ENCODE assay signal across 12 cellular contexts in genomic region chr5:172223901-172224873, GRCh38. TPM values are rescaled to one million over a fixed set of nuclear protein-coding genes. Genes with fewer than 3 reads are reported as not detected.
DNase-seq lines count a peak whose midpoint lies in the region; ATAC-seq, FAIRE-seq and TF ChIP-seq lines count a peak whose summit lies in the region.
"Had no signal": no experiment of that assay in that cellular context is flagged by ENCODE, and none has a peak within 500 bp of the region (broad histone marks: within the 10 kb centered on the region; RNA-seq: fewer than 3 reads in every experiment).

No MANE protein-coding gene starts in this region.

- H3K27ac ChIP-seq in smooth muscle cell (ENCODE audit: low read depth) = no peak overlapping the region
- no peak overlapping the region for H3K27ac ChIP-seq in kidney (ENCODE audit: low read depth in 2 of 2, low read length in 2 of 2)
- H3K27ac ChIP-seq: GM23248, SJSA1 had no signal

- no peak overlapping the region for H3K9ac ChIP-seq in smooth muscle cell (ENCODE audit: low read depth)
- H3K9ac ChIP-seq in kidney (ENCODE audit: low read length in 2 of 2) = no peak overlapping the region
- H3K9ac ChIP-seq: GM23248 had no signal

- peaks cover 8% of the 10 kb centered on the region for H3K9me3 Mint-ChIP-seq in activated B cell treated with CpG ODN at 0.5 μM for 24 hours

- FAIRE-seq in kidney (lab: Jason Lieb, UNC) = no peak

- peaks cover 41% of the 10 kb centered on the region for H3K36me3 Mint-ChIP-seq in activated B cell treated with CpG ODN at 0.5 μM for 24 hours (ENCODE audit: low read depth)

- H3K4me1 ChIP-seq in smooth muscle cell (ENCODE audit: low read depth) (peaks cover 17% of the 10 kb centered on the region), kidney (ENCODE audit: control insufficient read depth in 1 of 2, insufficient read depth in 1 of 2, low read depth in 1 of 2, low read length in 2 of 2) (no peaks in the 10 kb centered on the region)
- H3K4me1 ChIP-seq: SJSA1 had no signal

- peaks cover 5% of the 10 kb centered on the region for H3K36me3 ChIP-seq in smooth muscle cell (ENCODE audit: low read depth)
- H3K36me3 ChIP-seq in kidney (ENCODE audit: control insufficient read depth in 1 of 2, insufficient read depth in 2 of 2, low read length in 2 of 2) = peaks cover 0 to 7% of the 10 kb centered on the region in 2 donors

- H4K20me1 ChIP-seq in smooth muscle cell (ENCODE audit: low read depth) = peaks cover 22% of the 10 kb centered on the region

- peaks cover 12% of the 10 kb centered on the region for H3K4me1 Mint-ChIP-seq in activated B cell treated with CpG ODN at 0.5 μM for 24 hours

- no peaks in the 10 kb centered on the region for H3K27me3 ChIP-seq in smooth muscle cell (ENCODE audit: low read depth)
- H3K27me3 ChIP-seq: SJSA1 had no signal

- H3K79me2 ChIP-seq in smooth muscle cell (ENCODE audit: low read depth) = peaks cover 36% of the 10 kb centered on the region

- no peaks in the 10 kb centered on the region for H3F3A ChIP-seq in smooth muscle cell (ENCODE audit: low read depth)

- POLR2A ChIA-PET in activated B cell treated with CpG ODN at 0.5 μM for 24 hours (lab: Charles Lee) = interaction anchor here (0.7 kb wide), 1 partner anchor 50 kb away, joined by 6 read pairs; no protein-coding TSS in a partner anchor

- H3K27ac Mint-ChIP-seq in activated B cell treated with CpG ODN at 0.5 μM for 24 hours = peak overlapping the region; percentile 46

- CTCF ChIA-PET in activated B cell treated with CpG ODN at 0.5 μM for 24 hours (lab: Charles Lee) = no interaction called here

- H3K4me3 ChIP-seq in smooth muscle cell = no peak overlapping the region
- H3K4me3 ChIP-seq in kidney (ENCODE audit: low read length in 2 of 2) = no peak overlapping the region
- H3K4me3 ChIP-seq: GM23248, SJSA1 had no signal

- no peak overlapping the region for H2AFZ ChIP-seq in smooth muscle cell (ENCODE audit: low read depth)
- H2AFZ ChIP-seq: GM23248 had no signal

- intact Hi-C loops in activated B cell treated with CpG ODN at 0.5 μM for 24 hours (cut with micrococcal nuclease) = no loop called here
- intact Hi-C loops in left colon (cut with DNase I, micrococcal nuclease) = no loop called here
- intact Hi-C loops in kidney (cut with DNase I) = no loop called here

- 95% methylated on average over 10 of the region's 10 CpGs for WGBS in smooth muscle cell (ENCODE audit: low lambda C conversion rate)

- no peaks in the 10 kb centered on the region for H3K9me3 ChIP-seq in smooth muscle cell (replicated peaks; ENCODE audit: low read depth)
- H3K9me3 ChIP-seq in kidney (ENCODE audit: control insufficient read depth in 1 of 2, low read length in 2 of 2) = no peaks in the 10 kb centered on the region
- H3K9me3 ChIP-seq: SJSA1 had no signal

- ATAC-seq in GM18868 (IDR thresholded peaks at IDR 0.05; ENCODE audit: unreplicated experiment) (peak; percentile 82), HG02610 (IDR thresholded peaks at IDR 0.05; ENCODE audit: unreplicated experiment) (peak; percentile 81), activated B cell treated with CpG ODN at 0.5 μM for 24 hours (ENCODE audit: low read depth) (peak; percentile 45), left colon (no peak)

- DNase-seq in activated B cell treated with CpG ODN at 0.5 μM for 24 hours (no peak), smooth muscle cell (lab: John Stamatoyannopoulos, UW; ENCODE audit: unreplicated experiment) (no peak), ecto neural progenitor cell (ENCODE audit: low spot score) (no peak), left colon (no peak), kidney (no peak)
- peak; percentile 79 for DNase-seq in stimulated activated CD4-positive, alpha-beta T cell treated with anti-CD3 and anti-CD28 coated beads, Interleukin-15, amount 100 ng/mL, for 24 hours
- DNase-seq: GM23248 had no signal

- no peak overlapping the region for H3K4me2 ChIP-seq in smooth muscle cell

- TF ChIP-seq CTCF in activated B cell treated with CpG ODN at 0.5 μM for 24 hours (IDR thresholded peaks at IDR 0.05) = no peak
- TF ChIP-seq CTCF in smooth muscle cell (IDR thresholded peaks at IDR 0.05; ENCODE audit: borderline replicate concordance, insufficient read depth, poor library complexity, severe bottlenecking) = no peak
- no peak for TF ChIP-seq CTCF in kidney (IDR thresholded peaks at IDR 0.05; ENCODE audit: borderline replicate concordance, extremely low read depth, insufficient read depth)

- peak overlapping the region; percentile 2 for H3K4me3 Mint-ChIP-seq in activated B cell treated with CpG ODN at 0.5 μM for 24 hours

- H3K27me3 Mint-ChIP-seq in activated B cell treated with CpG ODN at 0.5 μM for 24 hours = no peaks in the 10 kb centered on the region

RNA-seq across cellular contexts. Expression of gene EFCAB9, which starts 30.2 kb away (rescaled TPM):
- total RNA-seq in activated B cell treated with CpG ODN at 0.5 μM for 24 hours (not detected in 2 replicates), smooth muscle cell (not detected in 2 replicates), left colon (not detected), kidney (not detected)
- polyA plus RNA-seq in smooth muscle cell (not detected in 2 replicates), kidney (ENCODE audit: insufficient read depth, low read depth, low replicate concordance) (not detected)
- total RNA-seq: GM23248, renal cortical epithelial cell, SJSA1 had no signal
- polyA plus RNA-seq: esophagus, GM23248 had no signal

RNA-seq across cellular contexts. Expression of gene STK10, which starts 36.2 kb away (rescaled TPM):
- 233 and 276 TPM in 2 replicates for total RNA-seq in activated B cell treated with CpG ODN at 0.5 μM for 24 hours
- 10.8 and 26.0 TPM in 2 replicates for total RNA-seq in smooth muscle cell
- 10.7 and 15.5 TPM in 2 replicates for polyA plus RNA-seq in smooth muscle cell
- 10 to 100 TPM; 32.6 to 35.7 TPM for total RNA-seq in left colon
- total RNA-seq in kidney = 42.8 TPM
- 7.2 TPM for polyA plus RNA-seq in kidney (ENCODE audit: insufficient read depth, low read depth, low replicate concordance)

RNA-seq across cellular contexts. Expression of gene UBTD2, which starts 59.4 kb away (rescaled TPM):
- total RNA-seq in activated B cell treated with CpG ODN at 0.5 μM for 24 hours (8.5 and 9.0 TPM in 2 replicates), smooth muscle cell (38.2 and 44.0 TPM in 2 replicates), left colon (10 to 100 TPM; 20.9 to 25.1 TPM), kidney (17.8 TPM)
- polyA plus RNA-seq in smooth muscle cell (20.8 and 23.6 TPM in 2 replicates), kidney (ENCODE audit: insufficient read depth, low read depth, low replicate concordance) (12.9 TPM)
